Comparison of ENCODE assay signal across 9 cellular contexts in genomic region chr11:96272542-96273306, GRCh38.
A peak's percentile ranks its signal among the peaks of the same experiment; 100 is the strongest.
DNase-seq lines count a peak whose midpoint lies in the region; ATAC-seq and TF ChIP-seq lines count a peak whose summit lies in the region.
"Had no signal": no experiment of that assay in that cellular context is flagged by ENCODE, and none has a peak within 500 bp of the region (broad histone marks: within the 10 kb centered on the region; RNA-seq: fewer than 3 reads in every experiment).

No MANE protein-coding gene starts in this region.

- H3K36me3 Mint-ChIP-seq in MCF 10A (ENCODE audit: insufficient read depth, unreplicated experiment) (peaks cover 21% of the 10 kb centered on the region), nephron (ENCODE audit: low read depth) (peaks cover 38% of the 10 kb centered on the region)

- BruUV-seq in MCF 10A (replicated peaks; lab: Mats Ljungman, UMichigan), result no TSS peak

- H3K9me3 Mint-ChIP-seq in MCF 10A (ENCODE audit: unreplicated experiment), result peaks cover 9% of the 10 kb centered on the region
- H3K9me3 Mint-ChIP-seq in nephron, result peaks cover 6% of the 10 kb centered on the region

- intact Hi-C loops in MCF 10A (cut with micrococcal nuclease), result no loop called here

- peak overlapping the region; percentile 80 for H3K27ac Mint-ChIP-seq in MCF 10A (ENCODE audit: low read depth, unreplicated experiment)
- H3K27ac Mint-ChIP-seq in nephron, result peak overlapping the region; percentile 92 to 95 (median 94)

- ATAC-seq in GM19025 (IDR thresholded peaks at IDR 0.05; ENCODE audit: low read depth, unreplicated experiment), result peak; percentile 75
- ATAC-seq in HG03139 (IDR thresholded peaks at IDR 0.05; ENCODE audit: unreplicated experiment), result peak; percentile 47

- POLR2A ChIA-PET in MCF 10A (lab: Yijun Ruan, JAX), result no interaction called here

- H3K27me3 Mint-ChIP-seq in MCF 10A (ENCODE audit: insufficient read depth, unreplicated experiment), result no peaks in the 10 kb centered on the region
- no peaks in the 10 kb centered on the region for H3K27me3 Mint-ChIP-seq in nephron (ENCODE audit: low read depth)

- no peak overlapping the region for H3K4me3 Mint-ChIP-seq in MCF 10A (ENCODE audit: unreplicated experiment)
- peak overlapping the region in 1 of 3 experiments; percentile 24 for H3K4me3 Mint-ChIP-seq in nephron

- DNase-seq in MCF 10A (ENCODE audit: unreplicated experiment), result no peak
- DNase-seq in NOMO-1 treated with DMSO at 0.1 percent for 48 hours (lab: John Stamatoyannopoulos, UW; ENCODE audit: unreplicated experiment), result no peak
- no peak for DNase-seq in DMS153 (lab: John Stamatoyannopoulos, UW)
- no peak for DNase-seq in NCI-H69 (lab: John Stamatoyannopoulos, UW)
- DNase-seq in NCI-H82 treated with DMSO at 0.1 percent for 48 hours (lab: John Stamatoyannopoulos, UW; ENCODE audit: unreplicated experiment), result no peak
- DNase-seq: glutamatergic neuron had no signal

- H3K4me1 Mint-ChIP-seq in MCF 10A (ENCODE audit: insufficient read depth, unreplicated experiment) (peaks cover 11% of the 10 kb centered on the region), nephron (peaks cover 18% of the 10 kb centered on the region)

- no peak for TF ChIP-seq CTCF in MCF 10A (IDR thresholded peaks at IDR 0.05; ENCODE audit: unreplicated experiment)
- TF ChIP-seq CTCF in nephron (IDR thresholded peaks at IDR 0.05; ENCODE audit: unreplicated experiment in 3 of 3), result no peak

- CTCF ChIA-PET in MCF 10A (lab: Yijun Ruan, JAX), result interaction anchor here (1.2 kb wide), 1 partner anchor 8 kb away, joined by 4 read pairs; no protein-coding TSS in a partner anchor
